8 cellular contexts compared by ENCODE assay signal in genomic region chr19:47019431-47020041, GRCh38. TPM values are rescaled to one million over a fixed set of nuclear protein-coding genes. Genes with fewer than 3 reads are reported as not detected.
DNase-seq lines count a peak whose midpoint lies in the region; ATAC-seq and TF ChIP-seq lines count a peak whose summit lies in the region.

Gene NPAS1, plus strand, starts transcription at chr19:47019837. Its CDS starts 1,211 bp downstream, at chr19:47021048.

- peaks cover 22 to 62% (median 58%) of the 10 kb centered on the region in 3 donors for H3K27me3 ChIP-seq in stomach
- peaks cover 14% of the 10 kb centered on the region for H3K27me3 ChIP-seq in ovary

- no peak within 1 kb of the TSS for H3K27ac ChIP-seq in stomach
- H3K27ac ChIP-seq in ovary = no peak within 1 kb of the TSS

- H3K27ac Mint-ChIP-seq in activated B cell treated with CpG ODN at 0.5 μM for 24 hours = no peak within 1 kb of the TSS

- POLR2A ChIA-PET in activated B cell treated with CpG ODN at 0.5 μM for 24 hours (lab: Charles Lee) = interaction anchor here (0.6 kb wide), 3 partner anchors 17 to 191 kb away, joined by 3 to 6 read pairs (median 5); no protein-coding TSS in a partner anchor

- intact Hi-C loops in activated B cell treated with CpG ODN at 0.5 μM for 24 hours (cut with micrococcal nuclease) (no loop called here), stomach (cut with DNase I; ENCODE audit: low total_unique reads) (no loop called here), ovary (cut with DNase I) (no loop called here)

- H3K4me1 Mint-ChIP-seq in activated B cell treated with CpG ODN at 0.5 μM for 24 hours = peaks cover 16% of the 10 kb centered on the region

- no peaks in the 10 kb centered on the region for H3K36me3 ChIP-seq in stomach
- H3K36me3 ChIP-seq in ovary = no peaks in the 10 kb centered on the region

- peak within 1 kb of the TSS; percentile 3 to 41 (median 32) for H3K4me3 ChIP-seq in stomach
- no peak within 1 kb of the TSS for H3K4me3 ChIP-seq in ovary

- TF ChIP-seq CTCF in activated B cell treated with CpG ODN at 0.5 μM for 24 hours (IDR thresholded peaks at IDR 0.05) = no peak
- TF ChIP-seq CTCF in stomach (IDR thresholded peaks at IDR 0.05) = no peak
- TF ChIP-seq CTCF in ovary (IDR thresholded peaks at IDR 0.05) = no peak

- TF ChIP-seq EP300 in stomach (IDR thresholded peaks at IDR 0.05) = no peak
- no peak for TF ChIP-seq EP300 in ovary (IDR thresholded peaks at IDR 0.05)

- H3K36me3 Mint-ChIP-seq in activated B cell treated with CpG ODN at 0.5 μM for 24 hours (ENCODE audit: low read depth) = no peaks in the 10 kb centered on the region

- peaks cover 27% of the 10 kb centered on the region for H3K27me3 Mint-ChIP-seq in activated B cell treated with CpG ODN at 0.5 μM for 24 hours

- peaks cover 24 to 39% (median 32%) of the 10 kb centered on the region in 4 donors for H3K4me1 ChIP-seq in stomach
- H3K4me1 ChIP-seq in ovary (ENCODE audit: insufficient read depth) = peaks cover 9% of the 10 kb centered on the region

- H3K9me3 Mint-ChIP-seq in activated B cell treated with CpG ODN at 0.5 μM for 24 hours = no peaks in the 10 kb centered on the region

- TF ChIP-seq POLR2A in stomach (IDR thresholded peaks at IDR 0.05) (no peak), ovary (IDR thresholded peaks at IDR 0.05) (no peak)

- H3K9me3 ChIP-seq in stomach (no peaks in the 10 kb centered on the region), ovary (no peaks in the 10 kb centered on the region)

- ATAC-seq in activated B cell treated with CpG ODN at 0.5 μM for 24 hours (ENCODE audit: low read depth) (peak; percentile 31), GM18867 (IDR thresholded peaks at IDR 0.05; ENCODE audit: unreplicated experiment) (no peak), GM18909 (IDR thresholded peaks at IDR 0.05; ENCODE audit: poor library complexity, unreplicated experiment) (no peak)

- CTCF ChIA-PET in activated B cell treated with CpG ODN at 0.5 μM for 24 hours (lab: Charles Lee) = no interaction called here

- peak; percentile 66 for DNase-seq in activated CD8-positive, alpha-beta memory T cell treated with anti-CD3 and anti-CD28 coated beads for 24 hours
- no peak for DNase-seq in activated CD8-positive, alpha-beta memory T cell treated with anti-CD3 and anti-CD28 coated beads, Interleukin-2, amount 50 U/mL, for 4 hours
- DNase-seq in activated B cell treated with CpG ODN at 0.5 μM for 24 hours (peak; percentile 25), iPS-NIHi11 (ENCODE audit: low spot score) (peak; percentile 86), stomach (no peak), ovary (no peak)

- 1 to 6% (median 4%) methylated on average over 16 to 58 of the region's 58 CpGs for WGBS in stomach, 5 donors
- 1 to 5% (median 2%) methylated on average over 15 to 58 of the region's 58 CpGs for WGBS in ovary, 3 donors

- no peak within 1 kb of the TSS for H3K4me3 Mint-ChIP-seq in activated B cell treated with CpG ODN at 0.5 μM for 24 hours

RNA-seq across cellular contexts. Expression of gene NPAS1, which starts in this region (rescaled TPM):
- total RNA-seq in activated B cell treated with CpG ODN at 0.5 μM for 24 hours = 0.40 and 1.3 TPM in 2 replicates
- 1 to 10 TPM in 1 of 5 donors, under 1 TPM in 1, not detected in 3; 0.72 to 2.3 TPM for total RNA-seq in stomach
- 1 to 10 TPM; 1.1 to 8.9 (median 1.1) TPM for polyA plus RNA-seq in stomach
- under 1 TPM in 4 of 7 donors, not detected in 3; 0.15 to 0.57 (median 0.35) TPM for total RNA-seq in ovary
- polyA plus RNA-seq in ovary = under 1 TPM in 1 of 2 donors, not detected in 1; 0.31 TPM

Comparison
In these comparisons a context has a peak if more than half of its experiments do, and no peak if none do; other contexts are left out.
1. DNase-seq: peak in activated CD8-positive, alpha-beta memory T cell treated with anti-CD3 and anti-CD28 coated beads for 24 hours (single experiment), activated B cell treated with CpG ODN at 0.5 μM for 24 hours (single experiment) and iPS-NIHi11 (single experiment); none in activated CD8-positive, alpha-beta memory T cell treated with anti-CD3 and anti-CD28 coated beads, Interleukin-2, amount 50 U/mL, for 4 hours (single experiment), stomach (single experiment) and ovary (0 of 5).